21 cellular contexts compared by ENCODE assay signal in genomic region chr7:100654908-100655831, GRCh38. TPM values are rescaled to one million over a fixed set of nuclear protein-coding genes. Genes with fewer than 3 reads are reported as not detected.
A peak's percentile ranks its signal among the peaks of the same experiment; 100 is the strongest.
DNase-seq lines count a peak whose midpoint lies in the region; ATAC-seq and TF ChIP-seq lines count a peak whose summit lies in the region.
"Had no signal": no experiment of that assay in that cellular context is flagged by ENCODE, and none has a peak within 500 bp of the region (broad histone marks: within the 10 kb centered on the region; RNA-seq: fewer than 3 reads in every experiment).

No MANE protein-coding gene starts in this region.

- peaks cover 29% of the 10 kb centered on the region for H3K27me3 Mint-ChIP-seq in activated naive CD4-positive, alpha-beta T cell treated with anti-CD3 and anti-CD28 coated beads, Interleukin-2, amount 50 U/mL, for 24 hours

- H2AK5ac ChIP-seq in neuronal stem cell (ENCODE audit: low read depth, low read length) = no peak overlapping the region

- no peak overlapping the region for H3K27ac ChIP-seq in HUES64 (ENCODE audit: low read depth, low read length)
- H3K27ac ChIP-seq in neuronal stem cell (replicated peaks; ENCODE audit: low read length) = no peak overlapping the region
- H3K27ac ChIP-seq: RWPE1 had no signal

- TF ChIP-seq CTCF in GM13977 (IDR thresholded peaks at IDR 0.05; ENCODE audit: extremely low read depth, insufficient read depth, missing control alignments) = no peak

- peak overlapping the region; percentile 64 for H3K27ac Mint-ChIP-seq in activated naive CD4-positive, alpha-beta T cell treated with anti-CD3 and anti-CD28 coated beads, Interleukin-2, amount 50 U/mL, for 24 hours
- H3K27ac Mint-ChIP-seq: CD4-positive, alpha-beta T cell had no signal

- H3K4me3 Mint-ChIP-seq in activated naive CD4-positive, alpha-beta T cell treated with anti-CD3 and anti-CD28 coated beads, Interleukin-2, amount 50 U/mL, for 24 hours = no peak overlapping the region
- H3K4me3 Mint-ChIP-seq: CD4-positive, alpha-beta T cell had no signal

- H3K4me2 ChIP-seq in neuronal stem cell (ENCODE audit: insufficient read depth, low read length, poor library complexity, severe bottlenecking) = no peak overlapping the region

- in situ Hi-C loops in GM13977 (cut with MboI; ENCODE audit: low pct_unique_long_range_greater_than_20kb, low sequenced_read_pairs, unreplicated experiment) = no loop called here

- peaks cover 34% of the 10 kb centered on the region for H3K27me3 ChIP-seq in HUES64 (ENCODE audit: insufficient read depth, low read length)
- no peaks in the 10 kb centered on the region for H3K27me3 ChIP-seq in endocrine pancreas (ENCODE audit: control insufficient read depth, insufficient read depth, low read length)
- H3K27me3 ChIP-seq in neuronal stem cell (ENCODE audit: control insufficient read depth in 3 of 3, insufficient read depth in 3 of 3, low read depth in 1 of 3, low read length in 3 of 3) = peaks cover 0 to 18% (median 13%) of the 10 kb centered on the region in 3 experiments

- H2AFZ ChIP-seq in neuronal stem cell (ENCODE audit: low read length) = peak overlapping the region; percentile 75

- no peak for DNase-seq in activated naive CD4-positive, alpha-beta T cell treated with Interleukin-2 at 50 U/mL for 16 hours
- DNase-seq in neuronal stem cell (ENCODE audit: low spot score) (no peak), GM13977 (ENCODE audit: low spot score) (no peak)
- DNase-seq: 8988T, GF-D8, NCI-H1048, NCI-H1436, NCI-H2029, NCI-H2171, PC-3, SIG-M5 had no signal

- H3K4me3 ChIP-seq in HUES64 (ENCODE audit: low read length) (peak overlapping the region; percentile 39; the same call in 1 of the 2 replicates), endocrine pancreas (ENCODE audit: control insufficient read depth, insufficient read depth, low read length) (peak overlapping the region; percentile 19), neuronal stem cell (ENCODE audit: low read length in 2 of 2) (no peak overlapping the region)
- H3K4me3 ChIP-seq: GM12878, HAP-1 had no signal

- no peak overlapping the region for H2BK12ac ChIP-seq in neuronal stem cell (ENCODE audit: low read length)

- no peak overlapping the region for H4K8ac ChIP-seq in neuronal stem cell (ENCODE audit: low read depth, low read length)

- no peak for ATAC-seq in HG02571 (IDR thresholded peaks at IDR 0.05; ENCODE audit: unreplicated experiment)
- no peak for ATAC-seq in HG03025 (IDR thresholded peaks at IDR 0.05; ENCODE audit: low FRiP score, unreplicated experiment)
- ATAC-seq: GM12878 had no signal

- 60% methylated on average over 22 of the region's 25 CpGs for WGBS in HUES64
- no CpG with 5 or more reads among the region's 25 CpGs for WGBS in neuronal stem cell (ENCODE audit: extremely low coverage in 2 of 2, insufficient read length in 2 of 2, insufficient replicate concordance in 1 of 2), 2 donors

- peaks cover 3% of the 10 kb centered on the region for H3K79me1 ChIP-seq in neuronal stem cell (ENCODE audit: low read depth, low read length)

- no peaks in the 10 kb centered on the region for H3K9me3 Mint-ChIP-seq in activated naive CD4-positive, alpha-beta T cell treated with anti-CD3 and anti-CD28 coated beads, Interleukin-2, amount 50 U/mL, for 24 hours
- H3K9me3 Mint-ChIP-seq: CD4-positive, alpha-beta T cell had no signal

- H3K36me3 ChIP-seq in HUES64 (ENCODE audit: insufficient read depth, low read length) = no peaks in the 10 kb centered on the region
- no peaks in the 10 kb centered on the region for H3K36me3 ChIP-seq in endocrine pancreas (ENCODE audit: control insufficient read depth, insufficient read depth, low read length)
- H3K36me3 ChIP-seq in neuronal stem cell (replicated peaks in 1 of 2; ENCODE audit: control insufficient read depth in 2 of 2, insufficient read depth in 2 of 2, low read length in 2 of 2) = no peaks in the 10 kb centered on the region
- H3K36me3 ChIP-seq: HAP-1 had no signal

- no peak overlapping the region for H2BK15ac ChIP-seq in neuronal stem cell (ENCODE audit: low read length)

- H3K4me1 ChIP-seq in HUES64 (ENCODE audit: insufficient read depth, low read length) (no peaks in the 10 kb centered on the region), endocrine pancreas (ENCODE audit: control insufficient read depth, insufficient read depth, low read length) (no peaks in the 10 kb centered on the region), neuronal stem cell (ENCODE audit: control insufficient read depth in 2 of 2, insufficient read depth in 1 of 2, low read depth in 1 of 2, low read length in 2 of 2) (peaks cover 0 to 1% of the 10 kb centered on the region in 2 donors)
- H3K4me1 ChIP-seq: HAP-1 had no signal

- no peak overlapping the region for H4K91ac ChIP-seq in neuronal stem cell (ENCODE audit: low read depth, low read length, poor library complexity)

- H3K36me3 Mint-ChIP-seq in activated naive CD4-positive, alpha-beta T cell treated with anti-CD3 and anti-CD28 coated beads, Interleukin-2, amount 50 U/mL, for 24 hours = no peaks in the 10 kb centered on the region

- H2BK120ac ChIP-seq in neuronal stem cell (ENCODE audit: low read depth, low read length) = no peak overlapping the region

- H3K4ac ChIP-seq in neuronal stem cell (ENCODE audit: low read length) = no peak overlapping the region

- H3K14ac ChIP-seq in neuronal stem cell (ENCODE audit: low read length) = no peak overlapping the region

- peaks cover 5% of the 10 kb centered on the region for H3K4me1 Mint-ChIP-seq in activated naive CD4-positive, alpha-beta T cell treated with anti-CD3 and anti-CD28 coated beads, Interleukin-2, amount 50 U/mL, for 24 hours

- H3K23ac ChIP-seq in neuronal stem cell (ENCODE audit: low read depth, low read length, poor library complexity) = peak overlapping the region; percentile 95

- H3K9ac ChIP-seq in HUES64 (ENCODE audit: low read depth, low read length) (no peak overlapping the region), endocrine pancreas (ENCODE audit: control insufficient read depth, insufficient read depth, low read length) (peak overlapping the region; percentile 91), neuronal stem cell (ENCODE audit: low read depth, low read length, poor library complexity) (no peak overlapping the region)

- H3K18ac ChIP-seq in neuronal stem cell (ENCODE audit: low read length) = no peak overlapping the region

- H2BK5ac ChIP-seq in neuronal stem cell (ENCODE audit: low read length) = peak overlapping the region; percentile 53

- H3K9me3 ChIP-seq in HUES64 (ENCODE audit: insufficient read depth, low read depth, low read length) (no peaks in the 10 kb centered on the region), endocrine pancreas (ENCODE audit: control insufficient read depth, low read length) (no peaks in the 10 kb centered on the region), neuronal stem cell (replicated peaks in 1 of 2; ENCODE audit: control insufficient read depth in 2 of 2, insufficient read depth in 1 of 2, low read depth in 1 of 2, low read length in 2 of 2) (peaks cover 0 to under 1% of the 10 kb centered on the region in 2 donors)
- H3K9me3 ChIP-seq: HAP-1 had no signal

RNA-seq across cellular contexts. Expression of gene ACTL6B, which starts 1.1 kb away (rescaled TPM):
- polyA plus RNA-seq in HUES64 (2013, experiment 1 of 2) = 0.30 TPM
- 0.63 TPM for polyA plus RNA-seq in HUES64 (2013, experiment 2 of 2)
- 0.07 TPM for polyA plus RNA-seq in neuronal stem cell (2013, experiment 1 of 2)
- polyA plus RNA-seq in neuronal stem cell (2013, experiment 2 of 2) = 0.04 TPM
- polyA plus RNA-seq: BJ, GM12878 had no signal

RNA-seq across cellular contexts. Expression of gene TFR2, which starts 13.8 kb away (rescaled TPM):
- polyA plus RNA-seq in HUES64 (2013, experiment 1 of 2) = 0.80 TPM
- polyA plus RNA-seq in HUES64 (2013, experiment 2 of 2) = 2.3 TPM
- polyA plus RNA-seq in neuronal stem cell (2013, experiment 1 of 2) = 0.53 TPM
- polyA plus RNA-seq in neuronal stem cell (2013, experiment 2 of 2) = 0.47 TPM

RNA-seq across cellular contexts. Expression of gene GNB2, which starts 18.4 kb away (rescaled TPM):
- 101 TPM for polyA plus RNA-seq in HUES64 (2013, experiment 1 of 2)
- 107 TPM for polyA plus RNA-seq in HUES64 (2013, experiment 2 of 2)
- polyA plus RNA-seq in neuronal stem cell (2013, experiment 1 of 2) = 110 TPM
- polyA plus RNA-seq in neuronal stem cell (2013, experiment 2 of 2) = 110 TPM

RNA-seq across cellular contexts. Expression of gene GIGYF1, which starts 38.9 kb away (rescaled TPM):
- 48.3 TPM for polyA plus RNA-seq in HUES64 (2013, experiment 1 of 2)
- polyA plus RNA-seq in HUES64 (2013, experiment 2 of 2) = 40.5 TPM
- 29.2 TPM for polyA plus RNA-seq in neuronal stem cell (2013, experiment 1 of 2)
- polyA plus RNA-seq in neuronal stem cell (2013, experiment 2 of 2) = 28.5 TPM

RNA-seq across cellular contexts. Expression of gene MOSPD3, which starts 42.8 kb away (rescaled TPM):
- polyA plus RNA-seq in HUES64 (2013, experiment 1 of 2) = 15.9 TPM
- 21.1 TPM for polyA plus RNA-seq in HUES64 (2013, experiment 2 of 2)
- polyA plus RNA-seq in neuronal stem cell (2013, experiment 1 of 2) = 24.3 TPM
- polyA plus RNA-seq in neuronal stem cell (2013, experiment 2 of 2) = 22.7 TPM

Comparison
In these comparisons a context has a peak if more than half of its experiments do, and no peak if none do; other contexts are left out.
1. H3K4me3 ChIP-seq: peak in HUES64 (single experiment) and endocrine pancreas (single experiment); none in neuronal stem cell (0 of 2).